8 cellular contexts compared by ENCODE assay signal in genomic region chr1:87329051-87329755, GRCh38. TPM values are rescaled to one million over a fixed set of nuclear protein-coding genes. Genes with fewer than 3 reads are reported as not detected.
DNase-seq lines count a peak whose midpoint lies in the region; ATAC-seq and TF ChIP-seq lines count a peak whose summit lies in the region.

No MANE protein-coding gene starts in this region.

- peaks cover 29% of the 10 kb centered on the region for H3K4me1 ChIP-seq in OCI-LY3 (ENCODE audit: low read length)
- H3K4me1 ChIP-seq in naive thymus-derived CD4-positive, alpha-beta T cell (ENCODE audit: control insufficient read depth in 2 of 2, insufficient read depth in 2 of 2, low read length in 2 of 2) = peaks cover 24 to 27% of the 10 kb centered on the region in 2 donors

- H2AFZ ChIP-seq in OCI-LY3 (ENCODE audit: low read depth, low read length) = no peak overlapping the region

- TF ChIP-seq CTCF in AG04450 (IDR thresholded peaks at IDR 0.05; ENCODE audit: low read depth, low read length) = no peak
- TF ChIP-seq CTCF in GM20000 (IDR thresholded peaks at IDR 0.05; ENCODE audit: extremely low read depth, missing control alignments) = no peak
- TF ChIP-seq CTCF in OCI-LY3 (IDR thresholded peaks at IDR 0.05; ENCODE audit: low read depth, low read length) = no peak
- no peak for TF ChIP-seq CTCF in fibroblast of the aortic adventitia (IDR thresholded peaks at IDR 0.05; ENCODE audit: insufficient read depth, low read length)
- no peak for TF ChIP-seq CTCF in type B pancreatic cell (conservative IDR thresholded peaks at IDR 0.05)

- CTCF ChIA-PET in AG04450 (lab: Charles Lee) = interaction anchor here (1.0 to 4.3 kb wide), 5 partner anchors 37 to 851 kb away, joined by 3 to 27 read pairs (median 5); no protein-coding TSS in a partner anchor
- CTCF ChIA-PET in naive thymus-derived CD4-positive, alpha-beta T cell (lab: Charles Lee) = interaction anchor here (0.6 to 0.7 kb wide), 2 partner anchors 13 to 381 kb away, joined by 3 to 6 read pairs; no protein-coding TSS in a partner anchor

- H3K9me3 ChIP-seq in AG04450 (ENCODE audit: control insufficient read depth, insufficient read depth, low read length) (peaks cover 3% of the 10 kb centered on the region; the same call in 1 of the 2 replicates), OCI-LY3 (ENCODE audit: insufficient read depth, low read length) (no peaks in the 10 kb centered on the region)
- H3K9me3 ChIP-seq in naive thymus-derived CD4-positive, alpha-beta T cell (ENCODE audit: control insufficient read depth in 2 of 3, low read length in 3 of 3) = no peaks in the 10 kb centered on the region

- peaks cover 13% of the 10 kb centered on the region for H3K36me3 ChIP-seq in OCI-LY3 (replicated peaks; ENCODE audit: low read depth, low read length)
- no peaks in the 10 kb centered on the region for H3K36me3 ChIP-seq in naive thymus-derived CD4-positive, alpha-beta T cell (ENCODE audit: control insufficient read depth in 2 of 3, insufficient read depth in 3 of 3, low read length in 3 of 3)

- H3K27ac ChIP-seq in AG04450 (ENCODE audit: low read depth, low read length) (peak overlapping the region; percentile 98), OCI-LY3 (ENCODE audit: low read length) (peak overlapping the region; percentile 65)
- H3K27ac ChIP-seq in naive thymus-derived CD4-positive, alpha-beta T cell (ENCODE audit: low read depth, low read length) = peak overlapping the region; percentile 69

- peak overlapping the region; percentile 98 for H3K4me2 ChIP-seq in OCI-LY3 (ENCODE audit: low read length)

- H4K20me1 ChIP-seq in OCI-LY3 (ENCODE audit: insufficient read depth, low read length) = peaks cover 14% of the 10 kb centered on the region

- peaks cover 8 to 39% (median 24%) of the 10 kb centered on the region in 5 donors for H3K27me3 Mint-ChIP-seq in naive thymus-derived CD4-positive, alpha-beta T cell
- H3K27me3 Mint-ChIP-seq in type B pancreatic cell = no peaks in the 10 kb centered on the region

- peaks cover 0 to 18% (median 0%) of the 10 kb centered on the region in 5 donors for H3K36me3 Mint-ChIP-seq in naive thymus-derived CD4-positive, alpha-beta T cell
- peaks cover 22% of the 10 kb centered on the region for H3K36me3 Mint-ChIP-seq in type B pancreatic cell

- H3K4me1 Mint-ChIP-seq in naive thymus-derived CD4-positive, alpha-beta T cell = peaks cover 23 to 67% (median 50%) of the 10 kb centered on the region in 7 donors
- H3K4me1 Mint-ChIP-seq in type B pancreatic cell (ENCODE audit: unreplicated experiment) = peaks cover 42% of the 10 kb centered on the region

- peak overlapping the region; percentile 83 for H3K9ac ChIP-seq in OCI-LY3 (ENCODE audit: low read length)

- intact Hi-C loops in naive thymus-derived CD4-positive, alpha-beta T cell (cut with micrococcal nuclease) = loop anchor here (2.0 to 5.0 kb wide), 7 partner anchors 36 to 932 kb away; partner anchors contain the start of genes HS2ST1 (in 1 of the 2), ODF2L (in 1 of the 2) and SELENOF (in 1 of the 2)

- H3K4me3 ChIP-seq in AG04450 (ENCODE audit: low read depth, low read length) = peak overlapping the region; percentile 85
- peak overlapping the region; percentile 91 for H3K4me3 ChIP-seq in OCI-LY3 (ENCODE audit: low read length)
- H3K4me3 ChIP-seq in fibroblast of the aortic adventitia (ENCODE audit: low read depth, low read length) = peak overlapping the region; percentile 81
- peak overlapping the region; percentile 23 for H3K4me3 ChIP-seq in naive thymus-derived CD4-positive, alpha-beta T cell (ENCODE audit: low read length)

- H3K27me3 ChIP-seq in AG04450 (ENCODE audit: control insufficient read depth, insufficient read depth, low read length) = no peaks in the 10 kb centered on the region
- peaks cover 18% of the 10 kb centered on the region for H3K27me3 ChIP-seq in OCI-LY3 (ENCODE audit: low read depth, low read length)
- H3K27me3 ChIP-seq in naive thymus-derived CD4-positive, alpha-beta T cell (ENCODE audit: control insufficient read depth in 2 of 2, insufficient read depth in 2 of 2, low read length in 2 of 2) = peaks cover 0 to 10% of the 10 kb centered on the region in 2 donors

- ATAC-seq in naive thymus-derived CD4-positive, alpha-beta T cell = no peak
- ATAC-seq in GM21576 (IDR thresholded peaks at IDR 0.05; ENCODE audit: unreplicated experiment) = no peak

- H3K79me2 ChIP-seq in OCI-LY3 (ENCODE audit: low read length) = no peaks in the 10 kb centered on the region

- no peaks in the 10 kb centered on the region for H3K9me3 Mint-ChIP-seq in naive thymus-derived CD4-positive, alpha-beta T cell
- H3K9me3 Mint-ChIP-seq in type B pancreatic cell = no peaks in the 10 kb centered on the region

- DNase-seq in AG04450 (ENCODE audit: low read depth, low spot score) = no peak
- DNase-seq in GM20000 (ENCODE audit: low spot score) = peak; percentile 68
- DNase-seq in activated effector memory CD4-positive, alpha-beta T cell treated with Interleukin-2 at 50 U/mL for 16 hours = peak; percentile 38
- peak; percentile 54 for DNase-seq in fibroblast of the aortic adventitia (ENCODE audit: low read depth)
- DNase-seq in naive thymus-derived CD4-positive, alpha-beta T cell = peak in 8 of 9 donors; percentile 14 to 51 (median 32)
- DNase-seq in type B pancreatic cell (ENCODE audit: extremely low spot score, unreplicated experiment) = peak; percentile 73

- peak overlapping the region; percentile 81 to 97 (median 94) for H3K4me3 Mint-ChIP-seq in naive thymus-derived CD4-positive, alpha-beta T cell
- H3K4me3 Mint-ChIP-seq in type B pancreatic cell = peak overlapping the region; percentile 96

- POLR2A ChIA-PET in AG04450 (lab: Yijun Ruan, JAX) = interaction anchor here (0.6 to 1.1 kb wide), 12 partner anchors 8 to 551 kb away, joined by 3 to 11 read pairs (median 4); no protein-coding TSS in a partner anchor
- POLR2A ChIA-PET in naive thymus-derived CD4-positive, alpha-beta T cell (lab: Charles Lee) = interaction anchor here (0.8 to 1.9 kb wide), 2 partner anchors 75 to 1355 kb away, joined by 3 to 4 read pairs; partner anchors contain the start of gene PKN2

- H3K27ac Mint-ChIP-seq in naive thymus-derived CD4-positive, alpha-beta T cell = peak overlapping the region; percentile 58 to 96 (median 87)
- H3K27ac Mint-ChIP-seq in type B pancreatic cell = peak overlapping the region; percentile 99

RNA-seq across cellular contexts. Expression of gene LMO4, which starts 0.5 kb away (rescaled TPM):
- polyA plus RNA-seq in AG04450 (2011; rRNA removed) = 115 and 138 TPM in 2 replicates
- 55.6 and 56.1 TPM in 2 replicates for polyA minus RNA-seq in AG04450 (2011; rRNA and poly(A)+ RNA removed)
- total RNA-seq in fibroblast of the aortic adventitia (ENCODE audit: low replicate concordance) (10.2 and 47.1 TPM in 2 replicates), type B pancreatic cell (ENCODE audit: low replicate concordance) (114 and 132 TPM in 2 replicates)
- 10 to 100 TPM in 2 of 5 experiments, 1 to 10 TPM in 3; 6.4 to 30.6 (median 9.4) TPM for total RNA-seq in naive thymus-derived CD4-positive, alpha-beta T cell
- 1 to 10 TPM; 6.4 to 8.2 TPM for polyA plus RNA-seq in naive thymus-derived CD4-positive, alpha-beta T cell

Comparison
In these comparisons a context has a peak if more than half of its experiments do, and no peak if none do; other contexts are left out.
1. H3K4me3 ChIP-seq: peak in every context shown above with its lines; median percentile 91 in OCI-LY3; 85 in AG04450; 81 in fibroblast of the aortic adventitia; 23 in naive thymus-derived CD4-positive, alpha-beta T cell.